ENCODE assay signal across 1 cellular context in genomic region chr3:133578548-133579191, GRCh38.
TF ChIP-seq lines count a peak whose summit lies in the region.

No MANE protein-coding gene starts in this region.

TF ChIP-seq in HepG2, 621 proteins besides CTCF, POLR2A, EP300 and RAD21 (continued from another document):
- TF ChIP-seq ASH2L (IDR thresholded peaks at IDR 0.05; ENCODE audit: insufficient read length, low read depth, low read length) (peak; percentile 23), EZH2 (conservative IDR thresholded peaks at IDR 0.05; ENCODE audit: low read depth, low read length) (no peak), ATF4 (CRISPR knock-in tag; IDR thresholded peaks at IDR 0.05) (0 out of 4 replicates have a peak, but pooled peaks of 1 of the 2 experiments have one; percentile 47), ZNF766 (CRISPR knock-in tag; IDR thresholded peaks at IDR 0.05; ENCODE audit: borderline replicate concordance) (no peak), MED13 (CRISPR knock-in tag; IDR thresholded peaks at IDR 0.05) (no peak), ARID3A (IDR thresholded peaks at IDR 0.05; ENCODE audit: low read depth, low read length) (peak; percentile 70), DNMT3B (CRISPR knock-in tag; conservative IDR thresholded peaks at IDR 0.05) (no peak), SETDB1 (CRISPR knock-in tag; IDR thresholded peaks at IDR 0.05; ENCODE audit: borderline replicate concordance) (no peak), ZNF557 (CRISPR knock-in tag; IDR thresholded peaks at IDR 0.05) (no peak), GLI4 (CRISPR knock-in tag; IDR thresholded peaks at IDR 0.05; ENCODE audit: borderline replicate concordance) (no peak), ISL2 (CRISPR knock-in tag; IDR thresholded peaks at IDR 0.05) (0 out of 2 replicates have a peak, but pooled peaks have one; percentile 26), BRCA1 (CRISPR knock-in tag; IDR thresholded peaks at IDR 0.05) (no peak), NCOA2 (CRISPR knock-in tag; IDR thresholded peaks at IDR 0.05) (no peak), HNF4A (CRISPR knock-in tag; IDR thresholded peaks at IDR 0.05) (0 out of 2 replicates have a peak, but pooled peaks have one; percentile 6), ATF7 (IDR thresholded peaks at IDR 0.05) (no peak), ATF7 (CRISPR knock-in tag; IDR thresholded peaks at IDR 0.05) (no peak), TEAD3 (CRISPR knock-in tag; optimal IDR thresholded peaks at IDR 0.05; ENCODE audit: borderline replicate concordance) (peak; percentile 60)
- TF ChIP-seq, protein P1, sequence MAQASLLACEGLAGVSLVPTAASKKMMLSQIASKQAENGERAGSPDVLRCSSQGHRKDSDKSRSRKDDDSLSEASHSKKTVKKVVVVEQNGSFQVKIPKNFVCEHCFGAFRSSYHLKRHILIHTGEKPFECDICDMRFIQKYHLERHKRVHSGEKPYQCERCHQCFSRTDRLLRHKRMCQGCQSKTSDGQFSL (CRISPR knock-in tag; IDR thresholded peaks at IDR 0.05): no peak
- TF ChIP-seq, protein P2, sequence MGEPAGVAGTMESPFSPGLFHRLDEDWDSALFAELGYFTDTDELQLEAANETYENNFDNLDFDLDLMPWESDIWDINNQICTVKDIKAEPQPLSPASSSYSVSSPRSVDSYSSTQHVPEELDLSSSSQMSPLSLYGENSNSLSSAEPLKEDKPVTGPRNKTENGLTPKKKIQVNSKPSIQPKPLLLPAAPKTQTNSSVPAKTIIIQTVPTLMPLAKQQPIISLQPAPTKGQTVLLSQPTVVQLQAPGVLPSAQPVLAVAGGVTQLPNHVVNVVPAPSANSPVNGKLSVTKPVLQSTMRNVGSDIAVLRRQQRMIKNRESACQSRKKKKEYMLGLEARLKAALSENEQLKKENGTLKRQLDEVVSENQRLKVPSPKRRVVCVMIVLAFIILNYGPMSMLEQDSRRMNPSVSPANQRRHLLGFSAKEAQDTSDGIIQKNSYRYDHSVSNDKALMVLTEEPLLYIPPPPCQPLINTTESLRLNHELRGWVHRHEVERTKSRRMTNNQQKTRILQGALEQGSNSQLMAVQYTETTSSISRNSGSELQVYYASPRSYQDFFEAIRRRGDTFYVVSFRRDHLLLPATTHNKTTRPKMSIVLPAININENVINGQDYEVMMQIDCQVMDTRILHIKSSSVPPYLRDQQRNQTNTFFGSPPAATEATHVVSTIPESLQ (CRISPR knock-in tag; conservative IDR thresholded peaks at IDR 0.05): no peak
